In the genomic region with DNA sequence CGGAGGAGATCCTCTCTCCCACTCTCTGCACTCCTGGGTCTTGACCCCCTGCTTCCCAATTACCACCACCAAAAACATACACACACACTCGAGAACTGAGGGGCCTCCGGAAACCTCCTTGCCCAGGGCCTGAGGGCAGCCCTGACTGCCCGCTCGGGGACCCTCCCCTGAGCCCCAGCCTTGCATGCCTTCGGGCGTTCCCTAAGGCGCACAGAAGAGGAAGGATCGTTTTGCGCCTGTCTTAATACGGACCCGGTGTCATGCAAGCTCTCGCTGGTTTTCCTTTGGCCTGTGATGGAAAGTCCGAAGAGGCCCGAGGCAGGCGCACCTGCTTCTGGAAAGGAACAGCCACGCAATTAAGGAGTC, we compare ENCODE assay signal across 9 cellular contexts. TPM values are rescaled to one million over a fixed set of nuclear protein-coding genes. Genes with fewer than 3 reads are reported as not detected.
DNase-seq lines count a peak whose midpoint lies in the region; ATAC-seq, FAIRE-seq and TF ChIP-seq lines count a peak whose summit lies in the region.
"Had no signal": no experiment of that assay in that cellular context is flagged by ENCODE, and none has a peak within 500 bp of the region (broad histone marks: within the 10 kb centered on the region; RNA-seq: fewer than 3 reads in every experiment).

No MANE protein-coding gene starts in this region.

- H3K27me3 ChIP-seq in ectodermal cell (ENCODE audit: control insufficient read depth, insufficient read depth, low read length, poor library complexity, severe bottlenecking) = peaks cover 64% of the 10 kb centered on the region

- FAIRE-seq in GM12891 (lab: Jason Lieb, UNC) = no peak

- H3K4me3 Mint-ChIP-seq in IgD-negative memory B cell = peak overlapping the region; percentile 80 to 93 (median 84)

- peaks cover 11% of the 10 kb centered on the region for H3K4me1 ChIP-seq in ectodermal cell (ENCODE audit: control insufficient read depth, insufficient read depth, low read length)

- peaks cover 1% of the 10 kb centered on the region for H3K36me3 Mint-ChIP-seq in IgD-negative memory B cell

- peaks cover 35% of the 10 kb centered on the region for H3K27me3 Mint-ChIP-seq in IgD-negative memory B cell

- no peaks in the 10 kb centered on the region for H3K36me3 ChIP-seq in ectodermal cell (ENCODE audit: control insufficient read depth, insufficient read depth, low read length)

- no peak for DNase-seq in skeletal muscle cell (ENCODE audit: low read depth)
- DNase-seq in stimulated activated CD4-positive, alpha-beta T cell treated with anti-CD3 and anti-CD28 coated beads, Interleukin-4, amount 100 ng/mL, for 4 hours = no peak
- DNase-seq in COLO829 (ENCODE audit: low spot score) = no peak
- no peak for DNase-seq in stimulated activated CD8-positive, alpha-beta memory T cell treated with anti-CD3 and anti-CD28 coated beads, Interleukin-4, amount 100 ng/mL, for 48 hours
- DNase-seq in GM12891 (ENCODE audit: insufficient read length, low spot score) = no peak
- DNase-seq: activated CD4-positive, alpha-beta T cell treated with anti-CD3 and anti-CD28 coated beads, Interleukin-2, amount 50 U/mL, for 1 hour had no signal

- no peak for TF ChIP-seq POLR2A in GM12891 (IDR thresholded peaks at IDR 0.05; ENCODE audit: low read depth, low read length)

- WGBS in ectodermal cell, 2 experiments = 9 to 10% methylated on average over 17 of the region's 17 CpGs

- no peaks in the 10 kb centered on the region for H3K9me3 Mint-ChIP-seq in IgD-negative memory B cell

- H3K4me1 Mint-ChIP-seq in IgD-negative memory B cell = peaks cover 6 to 18% (median 13%) of the 10 kb centered on the region in 3 donors

- ATAC-seq in GM19351 (IDR thresholded peaks at IDR 0.05; ENCODE audit: unreplicated experiment) = peak; percentile 7

- H3K4me3 ChIP-seq in ectodermal cell (ENCODE audit: insufficient read depth, low read depth, low read length) = peak overlapping the region; percentile 57
- peak overlapping the region; percentile 58 for H3K4me3 ChIP-seq in skeletal muscle cell (ENCODE audit: low read depth, low read length)

- no peak overlapping the region for H3K27ac ChIP-seq in ectodermal cell (ENCODE audit: insufficient read depth, low read depth, low read length, poor library complexity, severe bottlenecking)

- H3K9me3 ChIP-seq in ectodermal cell (ENCODE audit: control insufficient read depth, low read length) = no peaks in the 10 kb centered on the region

- H3K27ac Mint-ChIP-seq in IgD-negative memory B cell = no peak overlapping the region

TF ChIP-seq in GM12891, 5 proteins besides CTCF, POLR2A, EP300 and RAD21:
- TF ChIP-seq TAF1 (IDR thresholded peaks at IDR 0.05; ENCODE audit: low read depth, low read length) (no peak), POU2F2 (IDR thresholded peaks at IDR 0.05; ENCODE audit: low read depth, low read length) (no peak), PAX5 (IDR thresholded peaks at IDR 0.05; ENCODE audit: insufficient read depth, low read length, severe bottlenecking) (no peak), SPI1 (IDR thresholded peaks at IDR 0.05; ENCODE audit: low read depth, low read length) (no peak), POLR2AphosphoS5 (IDR thresholded peaks at IDR 0.05; ENCODE audit: low read depth, low read length) (no peak)
TF ChIP-seq in GM12891: peak in this region for 0.

RNA-seq across cellular contexts. Expression of a gene that starts 19.8 kb away (rescaled TPM):
- not detected for polyA plus RNA-seq in IgD-negative memory B cell
- polyA plus RNA-seq in ectodermal cell (2013, experiment 1 of 4) = 1.7 TPM
- 1.3 TPM for polyA plus RNA-seq in ectodermal cell (2013, experiment 2 of 4)
- polyA plus RNA-seq in ectodermal cell (2013, experiment 3 of 4) = 2.8 TPM
- 3.7 TPM for polyA plus RNA-seq in ectodermal cell (2013, experiment 4 of 4)
- not detected for polyA plus RNA-seq in GM12891 (2012; ENCODE audit: low read depth, missing spikeins)
